ENCODE assay signal across 26 cellular contexts in the genomic region with DNA sequence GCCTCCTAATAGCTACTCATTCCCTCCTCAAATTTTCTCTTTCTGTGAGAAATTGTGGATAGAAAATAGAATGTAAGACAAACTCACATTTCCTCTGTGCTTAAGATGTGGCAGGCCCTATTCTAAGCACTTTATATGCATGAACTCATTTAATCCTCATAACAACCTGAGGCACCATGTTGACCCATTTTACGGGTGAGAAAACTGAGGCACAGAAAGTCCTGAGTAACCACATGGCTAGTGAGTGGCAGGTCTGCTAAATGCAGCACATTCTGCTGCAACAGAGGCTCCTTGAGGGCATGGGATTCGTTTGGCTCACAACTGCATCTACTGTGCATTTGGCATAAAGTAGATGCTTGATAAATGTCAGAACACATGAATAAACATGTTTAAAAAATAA. TPM values are rescaled to one million over a fixed set of nuclear protein-coding genes. Genes with fewer than 3 reads are reported as not detected.
DNase-seq lines count a peak whose midpoint lies in the region; ATAC-seq and TF ChIP-seq lines count a peak whose summit lies in the region.
"Had no signal": no experiment of that assay in that cellular context is flagged by ENCODE, and none has a peak within 500 bp of the region (broad histone marks: within the 10 kb centered on the region; RNA-seq: fewer than 3 reads in every experiment).

No MANE protein-coding gene starts in this region.

- no peak for TF ChIP-seq POLR2A in spleen (IDR thresholded peaks at IDR 0.05)

- no peak for DNase-seq in activated CD4-positive, alpha-beta T cell treated with anti-CD3 and anti-CD28 coated beads for 36 hours
- DNase-seq in activated CD4-positive, alpha-beta T cell treated with anti-CD3 and anti-CD28 coated beads, Interleukin-2, amount 50 U/mL, for 48 hours = no peak
- DNase-seq in T-helper 17 cell (no peak), epithelial cell of prostate (ENCODE audit: low read depth, low spot score) (no peak), spleen (no peak), NCI-H187 treated with DMSO at 0.1 percent for 48 hours (lab: John Stamatoyannopoulos, UW) (no peak), NCI-H146 (lab: John Stamatoyannopoulos, UW) (no peak)
- DNase-seq: activated CD4-positive, alpha-beta T cell treated with anti-CD3 and anti-CD28 coated beads for 1 hour; activated gamma-delta T cell treated with Interleukin-2 at 50 U/mL for 16 hours; DMS 273 treated with DMSO at 0.1 percent for 48 hours; erythroblast; Karpas-422; left lung; NCI-H1092 treated with DMSO at 0.1 percent for 48 hours; NCI-H2107; NCI-H524; SJCRH30; small intestine; stimulated activated CD4-positive, alpha-beta T cell treated with anti-CD3 and anti-CD28 coated beads, Interleukin-4, amount 100 ng/mL, for 24 hours; T1000 had no signal

- intact Hi-C loops in activated CD4-positive, alpha-beta T cell treated with anti-CD3 and anti-CD28 coated beads for 36 hours (cut with DNase I, micrococcal nuclease) = loop anchor here in 1 of 2 experiments (2.0 kb wide), 1 partner anchor 24 kb away; no protein-coding TSS in a partner anchor
- intact Hi-C loops in spleen (cut with DNase I; ENCODE audit: low total_unique reads) = no loop called here

- 74 to 93% (median 90%) methylated on average over 2 of the region's 2 CpGs for WGBS in spleen, 5 donors

- H3K4me3 Mint-ChIP-seq in activated CD4-positive, alpha-beta T cell treated with anti-CD3 and anti-CD28 coated beads for 36 hours = no peak overlapping the region
- peak overlapping the region; percentile 55 for H3K4me3 Mint-ChIP-seq in T-helper 17 cell

- CTCF ChIA-PET in activated CD4-positive, alpha-beta T cell treated with anti-CD3 and anti-CD28 coated beads for 36 hours (lab: Charles Lee) = interaction anchor here (0.6 to 7.3 kb wide), 3 partner anchors 11 to 143 kb away, joined by 3 to 66 read pairs (median 3); no protein-coding TSS in a partner anchor

- H3K36me3 ChIP-seq in spleen = no peaks in the 10 kb centered on the region
- H3K36me3 ChIP-seq: left lung, SJCRH30 had no signal

- H3K27ac Mint-ChIP-seq in activated CD4-positive, alpha-beta T cell treated with anti-CD3 and anti-CD28 coated beads for 36 hours = peak overlapping the region; percentile 81
- H3K27ac Mint-ChIP-seq in T-helper 17 cell = no peak overlapping the region

- peaks cover 15 to 64% (median 42%) of the 10 kb centered on the region in 6 donors for H3K4me1 ChIP-seq in spleen

- POLR2A ChIA-PET in activated CD4-positive, alpha-beta T cell treated with anti-CD3 and anti-CD28 coated beads for 36 hours (lab: Charles Lee) = no interaction called here

- H3K9me3 Mint-ChIP-seq in activated CD4-positive, alpha-beta T cell treated with anti-CD3 and anti-CD28 coated beads for 36 hours (ENCODE audit: low read depth) = no peaks in the 10 kb centered on the region

- H3K27me3 Mint-ChIP-seq in activated CD4-positive, alpha-beta T cell treated with anti-CD3 and anti-CD28 coated beads for 36 hours = no peaks in the 10 kb centered on the region
- no peaks in the 10 kb centered on the region for H3K27me3 Mint-ChIP-seq in T-helper 17 cell

- H3K4me3 ChIP-seq in spleen = no peak overlapping the region
- H3K4me3 ChIP-seq: coronary artery, GM12878, left lung, SJCRH30 had no signal

- TF ChIP-seq CTCF in spleen (IDR thresholded peaks at IDR 0.05 in 8 of 11, conservative IDR thresholded peaks at IDR 0.05 in 3 of 11) = no peak

- ATAC-seq in activated CD4-positive, alpha-beta T cell treated with anti-CD3 and anti-CD28 coated beads for 36 hours = no peak
- ATAC-seq in T-helper 17 cell = no peak
- ATAC-seq in HG02973 (IDR thresholded peaks at IDR 0.05; ENCODE audit: unreplicated experiment) = no peak
- ATAC-seq: GM12878 had no signal

- peaks cover 27% of the 10 kb centered on the region for H3K4me1 Mint-ChIP-seq in activated CD4-positive, alpha-beta T cell treated with anti-CD3 and anti-CD28 coated beads for 36 hours
- H3K4me1 Mint-ChIP-seq in T-helper 17 cell = peaks cover 22% of the 10 kb centered on the region

- H3K27ac ChIP-seq in epithelial cell of prostate = peak overlapping the region; percentile 99
- H3K27ac ChIP-seq in spleen = peak overlapping the region in 5 of 8 donors; percentile 37 to 93 (median 88)
- H3K27ac ChIP-seq: SJCRH30 had no signal

- no peaks in the 10 kb centered on the region for H3K27me3 ChIP-seq in spleen (replicated peaks in 1 of 7)
- H3K27me3 ChIP-seq: left lung, SJCRH30 had no signal

- H3K9me3 ChIP-seq in T-helper 17 cell (ENCODE audit: control insufficient read depth, low read length, poor library complexity, severe bottlenecking) (no peaks in the 10 kb centered on the region), spleen (peaks cover 0 to 2% (median under 1%) of the 10 kb centered on the region in 8 donors)
- H3K9me3 ChIP-seq: left lung had no signal

- H3K36me3 Mint-ChIP-seq in activated CD4-positive, alpha-beta T cell treated with anti-CD3 and anti-CD28 coated beads for 36 hours (ENCODE audit: low read depth) = no peaks in the 10 kb centered on the region
- H3K36me3 Mint-ChIP-seq in T-helper 17 cell (ENCODE audit: low read depth) = no peaks in the 10 kb centered on the region

RNA-seq across cellular contexts. Expression of gene RNF149, which starts 22.7 kb away (rescaled TPM):
- total RNA-seq in activated CD4-positive, alpha-beta T cell treated with anti-CD3 and anti-CD28 coated beads for 36 hours = 10 to 100 TPM; 23.4 to 29.5 TPM
- 100 to 1,000 TPM; 180 to 185 TPM for total RNA-seq in T-helper 17 cell
- total RNA-seq in spleen = 100 to 1,000 TPM; 141 to 398 (median 234) TPM
- polyA plus RNA-seq in spleen = 10 to 100 TPM; 31.8 to 64.1 (median 54.2) TPM

RNA-seq across cellular contexts. Expression of gene CREG2, which starts 56.1 kb away (rescaled TPM):
- total RNA-seq in activated CD4-positive, alpha-beta T cell treated with anti-CD3 and anti-CD28 coated beads for 36 hours = not detected
- total RNA-seq in T-helper 17 cell = under 1 TPM; 0.30 to 0.39 TPM
- total RNA-seq in spleen = under 1 TPM in 1 of 7 donors, not detected in 6; 0.17 TPM
- not detected for polyA plus RNA-seq in spleen
- total RNA-seq: GM12878, left lung, posterior vena cava, subcutaneous adipose tissue had no signal
- polyA plus RNA-seq: BJ, GM12878 had no signal

Comparison
In these comparisons a context has a peak if more than half of its experiments do, and no peak if none do; other contexts are left out.
1. RNA of gene RNF149, which starts 22.7 kb away (total RNA-seq): 141 to 398 TPM in spleen and 180 to 185 TPM in T-helper 17 cell; 23.4 to 29.5 TPM in activated CD4-positive, alpha-beta T cell treated with anti-CD3 and anti-CD28 coated beads for 36 hours; every median in the first group is over 4 times any median in the second.